ENCODE assay signal across 12 cellular contexts in genomic region chr2:237433920-237434319, GRCh38. TPM values are rescaled to one million over a fixed set of nuclear protein-coding genes. Genes with fewer than 3 reads are reported as not detected.
DNase-seq lines count a peak whose midpoint lies in the region; ATAC-seq and TF ChIP-seq lines count a peak whose summit lies in the region.
"Had no signal": no experiment of that assay in that cellular context is flagged by ENCODE, and none has a peak within 500 bp of the region (broad histone marks: within the 10 kb centered on the region; RNA-seq: fewer than 3 reads in every experiment).

No MANE protein-coding gene starts in this region.

- H3K36me3 Mint-ChIP-seq in activated naive CD4-positive, alpha-beta T cell treated with anti-CD3 and anti-CD28 coated beads, Interleukin-2, amount 50 U/mL, for 24 hours, result no peaks in the 10 kb centered on the region
- H3K36me3 Mint-ChIP-seq in chondrocyte (ENCODE audit: low read depth), result no peaks in the 10 kb centered on the region

- peaks cover 100% of the 10 kb centered on the region for H3K4me1 Mint-ChIP-seq in activated naive CD4-positive, alpha-beta T cell treated with anti-CD3 and anti-CD28 coated beads, Interleukin-2, amount 50 U/mL, for 24 hours
- H3K4me1 Mint-ChIP-seq in chondrocyte (ENCODE audit: low read depth), result peaks cover 78% of the 10 kb centered on the region
- peaks cover 98% of the 10 kb centered on the region for H3K4me1 Mint-ChIP-seq in stimulated activated naive CD8-positive, alpha-beta T cell treated with anti-CD3 and anti-CD28 coated beads, Interleukin-15, amount 100 ng/mL, for 72 hours

- peak overlapping the region; percentile 87 for H3K27ac Mint-ChIP-seq in activated naive CD4-positive, alpha-beta T cell treated with anti-CD3 and anti-CD28 coated beads, Interleukin-2, amount 50 U/mL, for 24 hours
- H3K27ac Mint-ChIP-seq in chondrocyte (ENCODE audit: unreplicated experiment), result peak overlapping the region; percentile 99
- H3K27ac Mint-ChIP-seq in stimulated activated naive CD8-positive, alpha-beta T cell treated with anti-CD3 and anti-CD28 coated beads, Interleukin-15, amount 100 ng/mL, for 72 hours, result peak overlapping the region; percentile 40 to 93

- no peak for DNase-seq in activated naive CD4-positive, alpha-beta T cell (lab: John Stamatoyannopoulos, UW)
- DNase-seq in NCI-H69 (lab: John Stamatoyannopoulos, UW) (peak; percentile 64), chondrocyte (ENCODE audit: low spot score) (no peak), GM19238 (ENCODE audit: insufficient read length, low spot score) (no peak), kidney glomerular epithelial cell (lab: John Stamatoyannopoulos, UW) (no peak)
- no peak for DNase-seq in stimulated activated naive CD8-positive, alpha-beta T cell treated with anti-CD3 and anti-CD28 coated beads, Interleukin-15, amount 100 ng/mL, for 72 hours
- DNase-seq: hypothalamus; NCI-H187 treated with DMSO at 0.1 percent for 48 hours; OCI-M1; stimulated activated CD4-positive, alpha-beta T cell treated with anti-CD3 and anti-CD28 coated beads, Interleukin-4, amount 100 ng/mL, for 24 hours had no signal

- no peak for ATAC-seq in stimulated activated naive CD8-positive, alpha-beta T cell treated with anti-CD3 and anti-CD28 coated beads, Interleukin-15, amount 100 ng/mL, for 72 hours
- no peak for ATAC-seq in HG03108 (IDR thresholded peaks at IDR 0.05; ENCODE audit: unreplicated experiment)

- H3K27me3 Mint-ChIP-seq in activated naive CD4-positive, alpha-beta T cell treated with anti-CD3 and anti-CD28 coated beads, Interleukin-2, amount 50 U/mL, for 24 hours, result no peaks in the 10 kb centered on the region
- H3K27me3 Mint-ChIP-seq in chondrocyte (ENCODE audit: low read depth), result no peaks in the 10 kb centered on the region
- H3K27me3 Mint-ChIP-seq in stimulated activated naive CD8-positive, alpha-beta T cell treated with anti-CD3 and anti-CD28 coated beads, Interleukin-15, amount 100 ng/mL, for 72 hours, result no peaks in the 10 kb centered on the region

- no peaks in the 10 kb centered on the region for H3K9me3 Mint-ChIP-seq in activated naive CD4-positive, alpha-beta T cell treated with anti-CD3 and anti-CD28 coated beads, Interleukin-2, amount 50 U/mL, for 24 hours
- H3K9me3 Mint-ChIP-seq in chondrocyte (ENCODE audit: low read depth), result peaks cover 10% of the 10 kb centered on the region
- H3K9me3 Mint-ChIP-seq in stimulated activated naive CD8-positive, alpha-beta T cell treated with anti-CD3 and anti-CD28 coated beads, Interleukin-15, amount 100 ng/mL, for 72 hours, result no peaks in the 10 kb centered on the region

- no peak for TF ChIP-seq CTCF in chondrocyte (IDR thresholded peaks at IDR 0.05)

- peak overlapping the region; percentile 70 for H3K4me3 Mint-ChIP-seq in activated naive CD4-positive, alpha-beta T cell treated with anti-CD3 and anti-CD28 coated beads, Interleukin-2, amount 50 U/mL, for 24 hours
- no peak overlapping the region for H3K4me3 Mint-ChIP-seq in chondrocyte (ENCODE audit: unreplicated experiment)
- peak overlapping the region; percentile 68 to 69 for H3K4me3 Mint-ChIP-seq in stimulated activated naive CD8-positive, alpha-beta T cell treated with anti-CD3 and anti-CD28 coated beads, Interleukin-15, amount 100 ng/mL, for 72 hours

RNA-seq across cellular contexts. Expression of gene COL6A3, which starts 20.0 kb away (rescaled TPM):
- total RNA-seq in chondrocyte, result 250 to 264 TPM (median 264 TPM) in 3 replicates

RNA-seq across cellular contexts. Expression of gene MLPH, which starts 53.1 kb away (rescaled TPM):
- total RNA-seq in chondrocyte, result 3.7 to 6.1 TPM (median 5.6 TPM) in 3 replicates
